In genomic region chr3:177519588-177519987, GRCh38 we compare ENCODE assay signal across 21 cellular contexts.
DNase-seq lines count a peak whose midpoint lies in the region; ATAC-seq and TF ChIP-seq lines count a peak whose summit lies in the region.
"Had no signal": no experiment of that assay in that cellular context is flagged by ENCODE, and none has a peak within 500 bp of the region (broad histone marks: within the 10 kb centered on the region; RNA-seq: fewer than 3 reads in every experiment).

No MANE protein-coding gene starts in this region.

- H3K4me1 Mint-ChIP-seq in activated CD4-positive, alpha-beta T cell treated with anti-CD3 and anti-CD28 coated beads, Interleukin-2, amount 10 ng/mL, durations not matched to agents 24 days and 14 days: peaks cover 7% of the 10 kb centered on the region

- no peak overlapping the region for H3K18ac ChIP-seq in mesendoderm (ENCODE audit: low read length)

- no peaks in the 10 kb centered on the region for H3K27me3 Mint-ChIP-seq in activated CD4-positive, alpha-beta T cell treated with anti-CD3 and anti-CD28 coated beads, Interleukin-2, amount 10 ng/mL, durations not matched to agents 24 days and 14 days
- H3K27me3 Mint-ChIP-seq: IgD-negative memory B cell had no signal

- DNase-seq in DMS 273 treated with DMSO at 0.1 percent for 48 hours (lab: John Stamatoyannopoulos, UW) (peak; percentile 63), mesendoderm (no peak), sciatic nerve (ENCODE audit: low spot score) (no peak), Kasumi-1 (lab: John Stamatoyannopoulos, UW) (no peak)
- no peak for DNase-seq in activated CD4-positive, alpha-beta T cell treated with anti-CD3 and anti-CD28 coated beads, Interleukin-2, amount 10 ng/mL, durations not matched to agents 24 days and 14 days
- DNase-seq: CD4-positive, CD25-positive, alpha-beta regulatory T cell; COR-L47; DMS153; GM23248; HCEC 1CT; Karpas-422; NCI-H1092 treated with DMSO at 0.1 percent for 48 hours; NCI-H146; NCI-H2029 treated with DMSO at 0.1 percent for 48 hours; NCI-H2171 treated with DMSO at 0.1 percent for 48 hours; NCI-H446 treated with DMSO at 0.1 percent for 48 hours; RPMI8226 had no signal

- H3K79me2 ChIP-seq in mesendoderm (ENCODE audit: control insufficient read depth, insufficient read depth, low read length): no peaks in the 10 kb centered on the region

- no peak overlapping the region for H4K8ac ChIP-seq in mesendoderm (ENCODE audit: low read depth, low read length)

- peak overlapping the region; percentile 66 for H2BK5ac ChIP-seq in mesendoderm (ENCODE audit: low read length)

- no peak overlapping the region for H3K23ac ChIP-seq in mesendoderm (ENCODE audit: low read length)

- no peak overlapping the region for H3K4me2 ChIP-seq in mesendoderm (ENCODE audit: low read length)

- H3K4me3 Mint-ChIP-seq in activated CD4-positive, alpha-beta T cell treated with anti-CD3 and anti-CD28 coated beads, Interleukin-2, amount 10 ng/mL, durations not matched to agents 24 days and 14 days: no peak overlapping the region
- H3K4me3 Mint-ChIP-seq: IgD-negative memory B cell had no signal

- H3K4me3 ChIP-seq in mesendoderm (ENCODE audit: low read length): no peak overlapping the region
- H3K4me3 ChIP-seq: GM12878, GM23248 had no signal

- no peaks in the 10 kb centered on the region for H3K36me3 Mint-ChIP-seq in activated CD4-positive, alpha-beta T cell treated with anti-CD3 and anti-CD28 coated beads, Interleukin-2, amount 10 ng/mL, durations not matched to agents 24 days and 14 days (ENCODE audit: low read depth)
- H3K36me3 Mint-ChIP-seq: CD4-positive, CD25-positive, alpha-beta regulatory T cell had no signal

- no peak overlapping the region for H2BK15ac ChIP-seq in mesendoderm (replicated peaks; ENCODE audit: low read depth)

- no peak overlapping the region for H3K27ac ChIP-seq in mesendoderm (ENCODE audit: low read depth, low read length)
- H3K27ac ChIP-seq: GM23248 had no signal

- H3K4me1 ChIP-seq in mesendoderm (ENCODE audit: control insufficient read depth, low read depth, low read length): peaks cover 10% of the 10 kb centered on the region

- peak overlapping the region; percentile 3 for H2BK120ac ChIP-seq in mesendoderm (ENCODE audit: low read depth, low read length)

- H3K56ac ChIP-seq in mesendoderm (ENCODE audit: low read length): peak overlapping the region; percentile 50

- no peaks in the 10 kb centered on the region for H3K36me3 ChIP-seq in mesendoderm (ENCODE audit: control insufficient read depth, insufficient read depth, low read length)

- no peak overlapping the region for H4K5ac ChIP-seq in mesendoderm (ENCODE audit: low read length)

- no peaks in the 10 kb centered on the region for H3K79me1 ChIP-seq in mesendoderm (ENCODE audit: low read length)

- peak overlapping the region; percentile 32 for H2AK5ac ChIP-seq in mesendoderm (ENCODE audit: low read length)

- WGBS in mesendoderm (ENCODE audit: extremely low coverage, insufficient coverage, low lambda C conversion rate): no CpG with 5 or more reads among the region's 13 CpGs

- H3K27ac Mint-ChIP-seq in activated CD4-positive, alpha-beta T cell treated with anti-CD3 and anti-CD28 coated beads, Interleukin-2, amount 10 ng/mL, durations not matched to agents 24 days and 14 days: no peak overlapping the region

- H3K9me3 Mint-ChIP-seq in activated CD4-positive, alpha-beta T cell treated with anti-CD3 and anti-CD28 coated beads, Interleukin-2, amount 10 ng/mL, durations not matched to agents 24 days and 14 days: peaks cover 7% of the 10 kb centered on the region

- peak overlapping the region; percentile 56 for H3K4ac ChIP-seq in mesendoderm (ENCODE audit: low read depth, low read length)

- no peak overlapping the region for H3K9ac ChIP-seq in mesendoderm (ENCODE audit: low read length)
- H3K9ac ChIP-seq: GM23248 had no signal

- intact Hi-C loops in sciatic nerve (cut with DNase I): no loop called here
- intact Hi-C loops in activated CD4-positive, alpha-beta T cell treated with anti-CD3 and anti-CD28 coated beads, Interleukin-2, amount 10 ng/mL, durations not matched to agents 24 days and 14 days (cut with micrococcal nuclease): no loop called here

- ATAC-seq in sciatic nerve (peak; percentile 63), HG03025 (IDR thresholded peaks at IDR 0.05; ENCODE audit: low FRiP score, unreplicated experiment) (no peak)
- ATAC-seq: GM12878 had no signal

- no peaks in the 10 kb centered on the region for H3K27me3 ChIP-seq in mesendoderm (ENCODE audit: insufficient read depth, low read length, poor library complexity)

TF ChIP-seq in PFSK-1, 5 proteins besides CTCF, POLR2A, EP300 and RAD21:
- no peak for TF ChIP-seq TAF1 (IDR thresholded peaks at IDR 0.05; ENCODE audit: borderline replicate concordance, insufficient read depth, low read length)
- no peak for TF ChIP-seq POLR2AphosphoS5 (IDR thresholded peaks at IDR 0.05; ENCODE audit: low read depth, low read length)
- peak; percentile 45 for TF ChIP-seq FOXP2 (optimal IDR thresholded peaks at IDR 0.05; ENCODE audit: borderline replicate concordance, extremely low read depth, extremely low read length, insufficient read depth)
